25 cellular contexts compared by ENCODE assay signal in the genomic region with DNA sequence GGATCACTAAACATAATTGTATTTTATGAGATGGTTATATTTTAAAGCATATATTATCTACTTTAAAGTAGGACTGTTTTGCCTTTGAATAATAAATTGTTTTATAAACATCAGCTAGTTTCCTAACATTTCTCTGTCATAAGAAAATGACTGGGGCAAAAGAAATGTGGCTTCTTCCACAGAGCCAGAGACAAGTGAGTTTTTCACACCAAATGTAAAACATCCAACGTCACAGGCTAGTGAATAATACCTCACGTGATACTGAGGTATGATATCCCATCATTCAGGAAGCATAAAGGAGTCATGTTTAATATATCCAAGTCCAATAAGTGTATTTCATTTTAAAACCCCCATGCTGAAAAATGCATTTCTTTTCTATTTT. TPM values are rescaled to one million over a fixed set of nuclear protein-coding genes. Genes with fewer than 3 reads are reported as not detected.
DNase-seq lines count a peak whose midpoint lies in the region; TF ChIP-seq lines count a peak whose summit lies in the region.
"Had no signal": no experiment of that assay in that cellular context is flagged by ENCODE, and none has a peak within 500 bp of the region (broad histone marks: within the 10 kb centered on the region; RNA-seq: fewer than 3 reads in every experiment).

No MANE protein-coding gene starts in this region.

- H3K27me3 Mint-ChIP-seq in osteocyte (ENCODE audit: unreplicated experiment) = no peaks in the 10 kb centered on the region

- H3K9me3 Mint-ChIP-seq in osteocyte (ENCODE audit: unreplicated experiment) = no peaks in the 10 kb centered on the region
- H3K9me3 Mint-ChIP-seq: activated naive CD4-positive, alpha-beta T cell treated with anti-CD3 and anti-CD28 coated beads, Interleukin-2, amount 50 U/mL, for 24 hours; CD8-positive, alpha-beta T cell; central memory CD8-positive, alpha-beta T cell; IgD-negative memory B cell; nephron; stimulated activated naive CD8-positive, alpha-beta T cell treated with anti-CD3 and anti-CD28 coated beads, Interleukin-15, Interleukin-2, amounts not matched to agents 100 ng/mL and 50 ng/mL, for 24 hours had no signal

- peaks cover 67% of the 10 kb centered on the region for H3K4me1 Mint-ChIP-seq in osteocyte (ENCODE audit: unreplicated experiment)
- H3K4me1 Mint-ChIP-seq: central memory CD8-positive, alpha-beta T cell had no signal

- TF ChIP-seq CTCF in osteocyte (IDR thresholded peaks at IDR 0.05) = no peak

- H3K27ac Mint-ChIP-seq in osteocyte (ENCODE audit: unreplicated experiment) = peak overlapping the region; percentile 35
- H3K27ac Mint-ChIP-seq: activated naive CD4-positive, alpha-beta T cell treated with anti-CD3 and anti-CD28 coated beads, Interleukin-2, amount 50 U/mL, for 24 hours; CD8-positive, alpha-beta T cell; IgD-negative memory B cell; stimulated activated naive CD8-positive, alpha-beta T cell treated with anti-CD3 and anti-CD28 coated beads, Interleukin-15, Interleukin-2, amounts not matched to agents 100 ng/mL and 50 ng/mL, for 24 hours had no signal

- H3K4me3 Mint-ChIP-seq in osteocyte (ENCODE audit: unreplicated experiment) = no peak overlapping the region
- H3K4me3 Mint-ChIP-seq: activated naive CD4-positive, alpha-beta T cell treated with anti-CD3 and anti-CD28 coated beads, Interleukin-2, amount 50 U/mL, for 24 hours; CD8-positive, alpha-beta T cell; central memory CD8-positive, alpha-beta T cell; IgD-negative memory B cell; nephron; stimulated activated naive CD8-positive, alpha-beta T cell treated with anti-CD3 and anti-CD28 coated beads, Interleukin-15, Interleukin-2, amounts not matched to agents 100 ng/mL and 50 ng/mL, for 24 hours had no signal

- DNase-seq in GM04504 (ENCODE audit: low read depth) = peak; percentile 60
- peak; percentile 35 for DNase-seq in RPMI7951 (ENCODE audit: low read depth)
- DNase-seq in fibroblast of gingiva (ENCODE audit: low read depth) = peak; percentile 76
- no peak for DNase-seq in osteocyte (ENCODE audit: extremely low spot score, unreplicated experiment)
- DNase-seq in NCI-H82 (lab: John Stamatoyannopoulos, UW) = no peak
- DNase-seq in NAMALWA (ENCODE audit: low spot score) = no peak
- DNase-seq in DMS153 (lab: John Stamatoyannopoulos, UW) = no peak
- DNase-seq: activated CD4-positive, alpha-beta T cell treated with anti-CD3 and anti-CD28 coated beads, Interleukin-2, amount 50 U/mL, for 48 hours; activated CD8-positive, alpha-beta memory T cell treated with anti-CD3 and anti-CD28 coated beads, Interleukin-2, amount 50 U/mL, for 4 hours; aorta; CD8-positive, alpha-beta T cell; DMS53; gastrocnemius medialis; hypothalamus; left ventricle myocardium superior; NCI-H1105 treated with DMSO at 0.1 percent for 48 hours; NCI-H2029 treated with DMSO at 0.1 percent for 48 hours; OCI-M1; right cardiac atrium; T1000 had no signal

- no peaks in the 10 kb centered on the region for H3K36me3 Mint-ChIP-seq in osteocyte (ENCODE audit: unreplicated experiment)
- H3K36me3 Mint-ChIP-seq: activated naive CD4-positive, alpha-beta T cell treated with anti-CD3 and anti-CD28 coated beads, Interleukin-2, amount 50 U/mL, for 24 hours; CD8-positive, alpha-beta T cell; IgD-negative memory B cell had no signal

RNA-seq across cellular contexts. Expression of a gene that starts 5.9 kb away (rescaled TPM):
- total RNA-seq in RPMI7951 (2014; rRNA removed; shearing (Covaris generic)) = 95.0 and 103 TPM in 2 replicates
- total RNA-seq in osteocyte = 113 and 120 TPM in 2 replicates
- total RNA-seq: CD8-positive, alpha-beta T cell had no signal

Comparison
In these comparisons a context has a peak if more than half of its experiments do, and no peak if none do; other contexts are left out.
1. DNase-seq: peak in GM04504 (single experiment), RPMI7951 (single experiment) and fibroblast of gingiva (single experiment); none in osteocyte (single experiment), NCI-H82 (single experiment), NAMALWA (single experiment) and DMS153 (single experiment).